In genomic region chr1:226920446-226920894, GRCh38 we compare ENCODE assay signal across 31 cellular contexts. TPM values are rescaled to one million over a fixed set of nuclear protein-coding genes. Genes with fewer than 3 reads are reported as not detected.
DNase-seq lines count a peak whose midpoint lies in the region; ATAC-seq, FAIRE-seq and TF ChIP-seq lines count a peak whose summit lies in the region.
"Had no signal": no experiment of that assay in that cellular context is flagged by ENCODE, and none has a peak within 500 bp of the region (broad histone marks: within the 10 kb centered on the region; RNA-seq: fewer than 3 reads in every experiment).

No MANE protein-coding gene starts in this region.

- peaks cover 0 to 22% (median 15%) of the 10 kb centered on the region in 3 donors for H3K4me1 ChIP-seq in pancreas
- no peaks in the 10 kb centered on the region for H3K4me1 ChIP-seq in aorta (ENCODE audit: control insufficient read depth in 1 of 2, insufficient read depth in 2 of 2, low read length in 2 of 2)
- H3K4me1 ChIP-seq: HAP-1, spleen had no signal

- no peak for FAIRE-seq in pancreas (lab: Jason Lieb, UNC)
- FAIRE-seq: GM12878, keratinocyte had no signal

- TF ChIP-seq CTCF in coronary artery (IDR thresholded peaks at IDR 0.05) (no peak), pancreas (IDR thresholded peaks at IDR 0.05) (no peak)

- peak; percentile 74 for DNase-seq in coronary artery (ENCODE audit: low spot score)
- DNase-seq in left ventricle myocardium superior: peak; percentile 87
- peak in 5 of 6 donors; percentile 82 to 93 (median 87) for DNase-seq in pancreas
- no peak for DNase-seq in aorta
- no peak for DNase-seq in NCI-H1092 (lab: John Stamatoyannopoulos, UW)
- no peak for DNase-seq in T-cell
- DNase-seq: activated CD4-positive, alpha-beta T cell treated with anti-CD3 and anti-CD28 coated beads, Interleukin-2, amount 10 ng/mL, durations not matched to agents 7 days and 5 days; activated effector memory CD4-positive, alpha-beta T cell treated with Interleukin-2 at 50 U/mL for 16 hours; anterior cingulate cortex; DMS 273 treated with DMSO at 0.1 percent for 48 hours; EL; erythroblast; mucosa of descending colon; NCI-H1436 treated with DMSO at 0.1 percent for 48 hours; NCI-H2081 treated with DMSO at 0.1 percent for 48 hours; NCI-H226; NCI-H69; nephron progenitor cell; SHP77 treated with DMSO at 0.1 percent for 48 hours; spleen; stimulated activated CD4-positive, alpha-beta T cell treated with anti-CD3 and anti-CD28 coated beads, Interleukin-2, amount 100 ng/mL, for 24 hours; stimulated activated naive CD8-positive, alpha-beta T cell treated with anti-CD3 and anti-CD28 coated beads, Interleukin-15, Interleukin-2, amounts not matched to agents 100 U/mL and 50 U/mL, for 24 hours; T-helper 9 cell; WERI-Rb-1 had no signal

- H3K27ac ChIP-seq in coronary artery (peak overlapping the region in 1 of 2 donors; percentile 38), pancreas (peak overlapping the region; percentile 48 to 69 (median 58)), aorta (ENCODE audit: low read depth in 1 of 2, low read length in 2 of 2) (no peak overlapping the region)
- H3K27ac ChIP-seq: spleen, WERI-Rb-1 had no signal

- no peaks in the 10 kb centered on the region for H3K9me3 ChIP-seq in pancreas
- no peaks in the 10 kb centered on the region for H3K9me3 ChIP-seq in aorta (ENCODE audit: control insufficient read depth, low read length)
- H3K9me3 ChIP-seq: HAP-1, mucosa of descending colon, spleen had no signal

- 42 to 47% methylated on average over 2 of the region's 2 CpGs for WGBS in pancreas, 2 donors
- 53 to 63% methylated on average over 2 of the region's 2 CpGs for WGBS in aorta, 2 donors

- H3K4me3 ChIP-seq in coronary artery (no peak overlapping the region), pancreas (no peak overlapping the region), aorta (ENCODE audit: low read length in 2 of 2) (no peak overlapping the region)
- H3K4me3 ChIP-seq: GM12878, HAP-1, mucosa of descending colon, spleen had no signal

- peaks cover 3 to 6% of the 10 kb centered on the region in 2 donors for H3K27me3 Mint-ChIP-seq in T-cell
- H3K27me3 Mint-ChIP-seq: dendritic cell treated with granulocyte-macrophage colony-stimulating factor and Interleukin-4, amounts not matched to agents 40 ng/mL and 50 ng/mL, for 4 days had no signal

- H3K27ac Mint-ChIP-seq in T-cell: no peak overlapping the region
- H3K27ac Mint-ChIP-seq: activated CD4-positive, alpha-beta T cell treated with anti-CD3 and anti-CD28 coated beads, Interleukin-2, amount 10 ng/mL, durations not matched to agents 7 days and 5 days; activated naive CD8-positive, alpha-beta T cell; dendritic cell treated with granulocyte-macrophage colony-stimulating factor and Interleukin-4, amounts not matched to agents 40 ng/mL and 50 ng/mL, for 4 days; nephron progenitor cell had no signal

- H3K36me3 ChIP-seq in pancreas (no peaks in the 10 kb centered on the region), aorta (ENCODE audit: control insufficient read depth in 1 of 2, insufficient read depth in 2 of 2, low read length in 1 of 2) (no peaks in the 10 kb centered on the region)
- H3K36me3 ChIP-seq: HAP-1, WERI-Rb-1 had no signal

- CTCF ChIA-PET in T-cell (lab: Charles Lee): no interaction called here

- POLR2A ChIA-PET in T-cell (lab: Charles Lee): no interaction called here

- H3K27me3 ChIP-seq in pancreas: no peaks in the 10 kb centered on the region
- H3K27me3 ChIP-seq in aorta (ENCODE audit: control insufficient read depth in 1 of 2, insufficient read depth in 2 of 2, low read length in 1 of 2): no peaks in the 10 kb centered on the region
- H3K27me3 ChIP-seq: spleen had no signal

- H3K4me3 Mint-ChIP-seq in T-cell: no peak overlapping the region
- H3K4me3 Mint-ChIP-seq: activated CD4-positive, alpha-beta T cell treated with anti-CD3 and anti-CD28 coated beads, Interleukin-2, amount 10 ng/mL, durations not matched to agents 7 days and 5 days; activated naive CD8-positive, alpha-beta T cell; dendritic cell treated with granulocyte-macrophage colony-stimulating factor and Interleukin-4, amounts not matched to agents 40 ng/mL and 50 ng/mL, for 4 days; nephron progenitor cell had no signal

- intact Hi-C loops in left ventricle myocardium superior (cut with micrococcal nuclease) (no loop called here), pancreas (cut with DNase I) (no loop called here), aorta (cut with DNase I) (no loop called here)

- H3K36me3 Mint-ChIP-seq in T-cell: no peaks in the 10 kb centered on the region
- H3K36me3 Mint-ChIP-seq: activated naive CD8-positive, alpha-beta T cell had no signal

- no peaks in the 10 kb centered on the region for H3K4me1 Mint-ChIP-seq in T-cell
- H3K4me1 Mint-ChIP-seq: nephron progenitor cell had no signal

- no peaks in the 10 kb centered on the region for H3K9me3 Mint-ChIP-seq in T-cell
- H3K9me3 Mint-ChIP-seq: activated CD4-positive, alpha-beta T cell treated with anti-CD3 and anti-CD28 coated beads, Interleukin-2, amount 10 ng/mL, durations not matched to agents 7 days and 5 days; dendritic cell treated with granulocyte-macrophage colony-stimulating factor and Interleukin-4, amounts not matched to agents 40 ng/mL and 50 ng/mL, for 4 days had no signal

- ATAC-seq in left ventricle myocardium superior: peak; percentile 94
- peak; percentile 92 to 97 (median 95) for ATAC-seq in pancreas
- ATAC-seq in aorta (ENCODE audit: low FRiP score): peak; percentile 54
- ATAC-seq in T-cell (replicated peaks in 1 of 4): no peak
- ATAC-seq in GM18909 (IDR thresholded peaks at IDR 0.05; ENCODE audit: poor library complexity, unreplicated experiment): no peak
- ATAC-seq: GM12878; mucosa of descending colon; Panc1; stimulated activated naive CD8-positive, alpha-beta T cell treated with anti-CD3 and anti-CD28 coated beads, Interleukin-15, Interleukin-2, amounts not matched to agents 100 U/mL and 50 U/mL, for 24 hours had no signal

RNA-seq across cellular contexts. Expression of gene COQ8A, which starts 19.6 kb away (rescaled TPM):
- 438 TPM for total RNA-seq in left ventricle myocardium superior
- 100 to 1,000 TPM in 1 of 6 donors, 10 to 100 TPM in 5; 61.2 to 106 (median 84.1) TPM for total RNA-seq in pancreas
- 100 to 1,000 TPM; 129 to 169 TPM for polyA plus RNA-seq in pancreas
- 10 to 100 TPM; 13.9 to 27.3 TPM for total RNA-seq in aorta
- 10 to 100 TPM; 11.4 to 37.5 TPM for polyA plus RNA-seq in aorta
- total RNA-seq in T-cell: 10 to 100 TPM; 39.7 to 85.9 (median 65.0) TPM

RNA-seq across cellular contexts. Expression of gene PSEN2, which starts 50.1 kb away (rescaled TPM):
- total RNA-seq in left ventricle myocardium superior: 22.8 TPM
- 10 to 100 TPM; 36.5 to 70.2 (median 44.1) TPM for total RNA-seq in pancreas
- polyA plus RNA-seq in pancreas: 10 to 100 TPM; 31.4 to 37.1 TPM
- total RNA-seq in aorta: 10 to 100 TPM; 14.4 to 15.7 TPM
- 10 to 100 TPM; 11.2 to 12.3 TPM for polyA plus RNA-seq in aorta
- 1 to 10 TPM; 1.9 to 5.6 (median 4.0) TPM for total RNA-seq in T-cell

Comparison
In these comparisons a context has a peak if more than half of its experiments do, and no peak if none do; other contexts are left out.
1. DNase-seq: peak in coronary artery (single experiment), left ventricle myocardium superior (single experiment) and pancreas (5 of 6); none in aorta (0 of 2), NCI-H1092 (single experiment) and T-cell (0 of 34).
2. H3K27ac ChIP-seq: peak in pancreas (4 of 4); none in aorta (0 of 2).
3. ATAC-seq: peak in left ventricle myocardium superior (single experiment), pancreas (4 of 4) and aorta (single experiment); none in T-cell (0 of 4) and GM18909 (single experiment).